Comparison of ENCODE assay signal across 16 cellular contexts in the genomic region with DNA sequence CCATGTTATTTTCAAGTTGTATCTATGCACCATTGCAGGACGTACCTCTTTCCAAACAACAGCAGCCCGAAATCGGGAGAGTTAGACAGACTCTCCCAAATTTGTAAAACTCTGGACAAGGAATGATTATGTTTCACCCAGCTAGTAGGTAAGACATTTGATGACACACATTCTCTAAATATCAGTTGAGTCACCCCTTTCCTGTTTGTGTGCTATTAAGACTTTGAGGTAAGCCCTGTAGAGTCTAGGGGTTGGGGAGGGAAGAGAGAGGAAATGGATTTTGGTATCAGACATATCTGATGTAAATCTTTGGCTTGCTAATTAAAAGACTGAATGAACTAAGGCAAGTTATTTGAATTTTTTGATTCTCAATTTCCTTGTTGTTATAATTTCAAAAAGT.
DNase-seq lines count a peak whose midpoint lies in the region; ATAC-seq and TF ChIP-seq lines count a peak whose summit lies in the region.
"Had no signal": no experiment of that assay in that cellular context is flagged by ENCODE, and none has a peak within 500 bp of the region (broad histone marks: within the 10 kb centered on the region; RNA-seq: fewer than 3 reads in every experiment).

No MANE protein-coding gene starts in this region.

- H3K4me3 Mint-ChIP-seq in activated CD4-positive, alpha-beta T cell treated with anti-CD3 and anti-CD28 coated beads for 36 hours, result no peak overlapping the region
- H3K4me3 Mint-ChIP-seq in T-helper 2 cell treated with Interferon-gamma antibody and Interleukin-4, amounts not matched to agents 5 μg/mL and 100 μg/mL, for 36 hours, result no peak overlapping the region
- H3K4me3 Mint-ChIP-seq: CD4-positive, alpha-beta memory T cell; H9 had no signal

- intact Hi-C loops in activated CD4-positive, alpha-beta T cell treated with anti-CD3 and anti-CD28 coated beads for 36 hours (cut with DNase I, micrococcal nuclease), result no loop called here

- CTCF ChIA-PET in activated CD4-positive, alpha-beta T cell treated with anti-CD3 and anti-CD28 coated beads for 36 hours (lab: Charles Lee), result interaction anchor here (0.6 kb wide), 1 partner anchor 319 kb away, joined by 3 read pairs; no protein-coding TSS in a partner anchor

- H3K27me3 Mint-ChIP-seq in activated CD4-positive, alpha-beta T cell treated with anti-CD3 and anti-CD28 coated beads for 36 hours, result no peaks in the 10 kb centered on the region
- H3K27me3 Mint-ChIP-seq in T-helper 2 cell treated with Interferon-gamma antibody and Interleukin-4, amounts not matched to agents 5 μg/mL and 100 μg/mL, for 36 hours (ENCODE audit: low read depth), result no peaks in the 10 kb centered on the region
- H3K27me3 Mint-ChIP-seq: CD4-positive, alpha-beta memory T cell had no signal

- no peak overlapping the region for H3K4me3 ChIP-seq in epithelial cell of esophagus (ENCODE audit: low read length)
- H3K4me3 ChIP-seq: BLaER1 had no signal

- TF ChIP-seq CTCF in epithelial cell of esophagus (IDR thresholded peaks at IDR 0.05; ENCODE audit: insufficient read depth, low read depth, low read length, missing control alignments), result no peak

- POLR2A ChIA-PET in activated CD4-positive, alpha-beta T cell treated with anti-CD3 and anti-CD28 coated beads for 36 hours (lab: Charles Lee), result no interaction called here

- H3K9me3 Mint-ChIP-seq in activated CD4-positive, alpha-beta T cell treated with anti-CD3 and anti-CD28 coated beads for 36 hours (ENCODE audit: low read depth), result no peaks in the 10 kb centered on the region
- H3K9me3 Mint-ChIP-seq in T-helper 2 cell treated with Interferon-gamma antibody and Interleukin-4, amounts not matched to agents 5 μg/mL and 100 μg/mL, for 36 hours, result no peaks in the 10 kb centered on the region
- H3K9me3 Mint-ChIP-seq: H9 had no signal

- H3K4me1 Mint-ChIP-seq in activated CD4-positive, alpha-beta T cell treated with anti-CD3 and anti-CD28 coated beads for 36 hours, result no peaks in the 10 kb centered on the region
- no peaks in the 10 kb centered on the region for H3K4me1 Mint-ChIP-seq in T-helper 2 cell treated with Interferon-gamma antibody and Interleukin-4, amounts not matched to agents 5 μg/mL and 100 μg/mL, for 36 hours (ENCODE audit: low read depth)
- H3K4me1 Mint-ChIP-seq: CD4-positive, alpha-beta memory T cell; H9 had no signal

- H3K27ac Mint-ChIP-seq in activated CD4-positive, alpha-beta T cell treated with anti-CD3 and anti-CD28 coated beads for 36 hours, result no peak overlapping the region
- no peak overlapping the region for H3K27ac Mint-ChIP-seq in T-helper 2 cell treated with Interferon-gamma antibody and Interleukin-4, amounts not matched to agents 5 μg/mL and 100 μg/mL, for 36 hours
- H3K27ac Mint-ChIP-seq: CD4-positive, alpha-beta memory T cell; H9 had no signal

- ATAC-seq in activated CD4-positive, alpha-beta T cell treated with anti-CD3 and anti-CD28 coated beads for 36 hours, result no peak

- DNase-seq in ELR (ENCODE audit: low read depth) (peak; percentile 72), M059J (ENCODE audit: low read depth) (peak; percentile 41), epithelial cell of esophagus (ENCODE audit: low read depth) (peak; percentile 66), myocyte (ENCODE audit: low read depth) (peak; percentile 9), NCI-H446 (lab: John Stamatoyannopoulos, UW) (no peak)
- DNase-seq in activated CD4-positive, alpha-beta T cell treated with anti-CD3 and anti-CD28 coated beads for 36 hours, result no peak
- DNase-seq in T-helper 2 cell treated with Interferon-gamma antibody and Interleukin-4, amounts not matched to agents 5 μg/mL and 100 μg/mL, for 36 hours (ENCODE audit: low spot score), result no peak
- DNase-seq: CD4-positive, alpha-beta memory T cell; H9; MV-4-11; NCI-H187; NCI-H2107; NCI-H2227 treated with DMSO at 0.1 percent for 48 hours; OCI-M1; SIG-M5 had no signal

- H3K36me3 Mint-ChIP-seq in activated CD4-positive, alpha-beta T cell treated with anti-CD3 and anti-CD28 coated beads for 36 hours (ENCODE audit: low read depth), result no peaks in the 10 kb centered on the region
- no peaks in the 10 kb centered on the region for H3K36me3 Mint-ChIP-seq in T-helper 2 cell treated with Interferon-gamma antibody and Interleukin-4, amounts not matched to agents 5 μg/mL and 100 μg/mL, for 36 hours (ENCODE audit: low read depth)
- H3K36me3 Mint-ChIP-seq: CD4-positive, alpha-beta memory T cell had no signal

Comparison
In these comparisons a context has a peak if more than half of its experiments do, and no peak if none do; other contexts are left out.
1. DNase-seq: peak in ELR (single experiment), M059J (single experiment), epithelial cell of esophagus (single experiment) and myocyte (single experiment); none in NCI-H446 (0 of 2), activated CD4-positive, alpha-beta T cell treated with anti-CD3 and anti-CD28 coated beads for 36 hours (single experiment) and T-helper 2 cell treated with Interferon-gamma antibody and Interleukin-4, amounts not matched to agents 5 μg/mL and 100 μg/mL, for 36 hours (single experiment).